Comparison of ENCODE assay signal across 10 cellular contexts in genomic region chr7:2715341-2716231, GRCh38. TPM values are rescaled to one million over a fixed set of nuclear protein-coding genes. Genes with fewer than 3 reads are reported as not detected.
DNase-seq lines count a peak whose midpoint lies in the region; ATAC-seq and TF ChIP-seq lines count a peak whose summit lies in the region.
"Had no signal": no experiment of that assay in that cellular context is flagged by ENCODE, and none has a peak within 500 bp of the region (broad histone marks: within the 10 kb centered on the region; RNA-seq: fewer than 3 reads in every experiment).

No MANE protein-coding gene starts in this region.

- no peaks in the 10 kb centered on the region for H3K9me3 ChIP-seq in HAP-1

- no peak for ATAC-seq in HG03280 (IDR thresholded peaks at IDR 0.05; ENCODE audit: unreplicated experiment)
- ATAC-seq: foreskin keratinocyte had no signal

- TF ChIP-seq CTCF in fibroblast of villous mesenchyme (IDR thresholded peaks at IDR 0.05; ENCODE audit: insufficient read depth, low read depth, low read length) (no peak), Calu3 (IDR thresholded peaks at IDR 0.05; ENCODE audit: unreplicated experiment) (no peak)

- BruUV-seq in Calu3 (replicated peaks; lab: Mats Ljungman, UMichigan): no TSS peak

- H3K9me3 Mint-ChIP-seq in Calu3 (ENCODE audit: low read depth, unreplicated experiment): no peaks in the 10 kb centered on the region

- no peak overlapping the region for H3K27ac Mint-ChIP-seq in Calu3 (ENCODE audit: unreplicated experiment)

- DNase-seq in AML-193 (lab: John Stamatoyannopoulos, UW) (peak; percentile 61 to 67), fibroblast of villous mesenchyme (ENCODE audit: low read depth) (peak; percentile 71), NCI-H2107 (lab: John Stamatoyannopoulos, UW) (no peak), HAP-1 (ENCODE audit: low spot score in 2 of 2) (no peak), Calu3 (no peak)
- DNase-seq in Jurkat, Clone E6-1 (ENCODE audit: low read depth, low spot score): peak; percentile 96
- peak; percentile 29 to 49 for DNase-seq in activated CD4-positive, alpha-beta T cell treated with anti-CD3 and anti-CD28 coated beads, Interleukin-2, amount 50 U/mL, for 48 hours
- DNase-seq: foreskin keratinocyte, NCI-H526 treated with DMSO at 0.1 percent for 48 hours had no signal

- peaks cover 60% of the 10 kb centered on the region for H3K36me3 Mint-ChIP-seq in Calu3 (ENCODE audit: insufficient read depth, unreplicated experiment)

- CTCF ChIA-PET in Calu3 (lab: Charles Lee): no interaction called here

- no peaks in the 10 kb centered on the region for H3K36me3 ChIP-seq in HAP-1 (replicated peaks)

- intact Hi-C loops in Calu3 (cut with micrococcal nuclease; ENCODE audit: unreplicated experiment): no loop called here

- H3K4me1 ChIP-seq in HAP-1: no peaks in the 10 kb centered on the region

- H3K27me3 ChIP-seq in HAP-1 (ENCODE audit: low read depth): no peaks in the 10 kb centered on the region
- H3K27me3 ChIP-seq: foreskin keratinocyte had no signal

- no peak overlapping the region for H3K4me3 ChIP-seq in Jurkat, Clone E6-1 (ENCODE audit: low read length)
- H3K4me3 ChIP-seq in fibroblast of villous mesenchyme (ENCODE audit: low read depth, low read length) (no peak overlapping the region), HAP-1 (no peak overlapping the region)

- H3K4me3 Mint-ChIP-seq in Calu3 (ENCODE audit: low read depth, unreplicated experiment): no peak overlapping the region

- no peaks in the 10 kb centered on the region for H3K27me3 Mint-ChIP-seq in Calu3 (ENCODE audit: unreplicated experiment)

- H3K4me1 Mint-ChIP-seq in Calu3 (ENCODE audit: low read depth, unreplicated experiment): no peaks in the 10 kb centered on the region

- in situ Hi-C loops in HAP-1 (cut with MboI; ENCODE audit: low sequenced_read_pairs): no loop called here

RNA-seq across cellular contexts. Expression of gene AMZ1, which starts 27.6 kb away (rescaled TPM):
- polyA plus RNA-seq in Jurkat, Clone E6-1 (2012; ENCODE audit: insufficient read depth, insufficient read length): 0.37 TPM
- 12.2 and 14.2 TPM in 2 replicates for total RNA-seq in fibroblast of villous mesenchyme
- total RNA-seq in Calu3 (2022): 0.12 and 0.44 TPM in 2 replicates
- total RNA-seq: foreskin keratinocyte had no signal
- polyA plus RNA-seq: foreskin keratinocyte had no signal

Comparison
In these comparisons a context has a peak if more than half of its experiments do, and no peak if none do; other contexts are left out.
1. DNase-seq: peak in AML-193 (2 of 2), Jurkat, Clone E6-1 (single experiment), activated CD4-positive, alpha-beta T cell treated with anti-CD3 and anti-CD28 coated beads, Interleukin-2, amount 50 U/mL, for 48 hours (2 of 2) and fibroblast of villous mesenchyme (single experiment); none in NCI-H2107 (single experiment), HAP-1 (0 of 2) and Calu3 (single experiment).